In genomic region chr18:47591429-47591828, GRCh38 we compare ENCODE assay signal across 15 cellular contexts.
DNase-seq lines count a peak whose midpoint lies in the region; ATAC-seq and TF ChIP-seq lines count a peak whose summit lies in the region.
"Had no signal": no experiment of that assay in that cellular context is flagged by ENCODE, and none has a peak within 500 bp of the region (broad histone marks: within the 10 kb centered on the region; RNA-seq: fewer than 3 reads in every experiment).

No MANE protein-coding gene starts in this region.

- H3K4me3 ChIP-seq in DND-41 (ENCODE audit: low read depth in 1 of 2, low read length in 2 of 2): no peak overlapping the region

- no peaks in the 10 kb centered on the region for H3K36me3 ChIP-seq in DND-41 (ENCODE audit: insufficient read depth, low read length)
- H3K36me3 ChIP-seq: BE2C had no signal

- no peak overlapping the region for H2AFZ ChIP-seq in DND-41 (ENCODE audit: low read depth, low read length)

- peaks cover 7% of the 10 kb centered on the region; the same call in 1 of the 2 replicates for H3K4me1 ChIP-seq in DND-41 (ENCODE audit: insufficient read depth, low read length)
- H3K4me1 ChIP-seq: BE2C had no signal

- no peak overlapping the region for H3K4me3 Mint-ChIP-seq in activated CD8-positive, alpha-beta T cell treated with anti-CD3 and anti-CD28 coated beads, Interleukin-2, amount 10 ng/mL, durations not matched to agents 7 days and 5 days
- H3K4me3 Mint-ChIP-seq in activated CD8-positive, alpha-beta T cell treated with anti-CD3 and anti-CD28 coated beads for 36 hours: no peak overlapping the region
- H3K4me3 Mint-ChIP-seq: CD4-positive, alpha-beta T cell; H9 had no signal

- intact Hi-C loops in activated CD8-positive, alpha-beta T cell treated with anti-CD3 and anti-CD28 coated beads for 36 hours (cut with micrococcal nuclease): no loop called here

- H3K27ac ChIP-seq in DND-41 (ENCODE audit: low read length): no peak overlapping the region
- H3K27ac ChIP-seq: C4-2B had no signal

- H3K9ac ChIP-seq in DND-41 (ENCODE audit: low read depth, low read length): no peak overlapping the region

- H3K4me2 ChIP-seq in DND-41 (ENCODE audit: insufficient read depth, low read length): no peak overlapping the region

- H3K9me3 Mint-ChIP-seq in activated CD8-positive, alpha-beta T cell treated with anti-CD3 and anti-CD28 coated beads, Interleukin-2, amount 10 ng/mL, durations not matched to agents 7 days and 5 days (ENCODE audit: insufficient read depth): no peaks in the 10 kb centered on the region
- peaks cover 1% of the 10 kb centered on the region for H3K9me3 Mint-ChIP-seq in activated CD8-positive, alpha-beta T cell treated with anti-CD3 and anti-CD28 coated beads for 36 hours

- no peak for ATAC-seq in activated CD8-positive, alpha-beta T cell treated with anti-CD3 and anti-CD28 coated beads, Interleukin-2, amount 10 ng/mL, durations not matched to agents 7 days and 5 days
- ATAC-seq in activated CD8-positive, alpha-beta T cell treated with anti-CD3 and anti-CD28 coated beads for 36 hours: no peak
- ATAC-seq in DND-41 (ENCODE audit: insufficient read depth, low read depth) (peak; percentile 99), HG03139 (IDR thresholded peaks at IDR 0.05; ENCODE audit: unreplicated experiment) (no peak), GM19395 (IDR thresholded peaks at IDR 0.05; ENCODE audit: unreplicated experiment) (no peak)

- peaks cover 17% of the 10 kb centered on the region for H3K27me3 Mint-ChIP-seq in activated CD8-positive, alpha-beta T cell treated with anti-CD3 and anti-CD28 coated beads, Interleukin-2, amount 10 ng/mL, durations not matched to agents 7 days and 5 days (ENCODE audit: low read depth)
- H3K27me3 Mint-ChIP-seq in activated CD8-positive, alpha-beta T cell treated with anti-CD3 and anti-CD28 coated beads for 36 hours: peaks cover 24% of the 10 kb centered on the region

- H3K4me1 Mint-ChIP-seq in activated CD8-positive, alpha-beta T cell treated with anti-CD3 and anti-CD28 coated beads, Interleukin-2, amount 10 ng/mL, durations not matched to agents 7 days and 5 days (ENCODE audit: low read depth): peaks cover 9% of the 10 kb centered on the region
- no peaks in the 10 kb centered on the region for H3K4me1 Mint-ChIP-seq in activated CD8-positive, alpha-beta T cell treated with anti-CD3 and anti-CD28 coated beads for 36 hours (ENCODE audit: low read depth)

- H3K27me3 ChIP-seq in DND-41 (ENCODE audit: insufficient read depth, low read length, poor library complexity): peaks cover 19% of the 10 kb centered on the region

- H3K9me3 ChIP-seq in DND-41 (ENCODE audit: insufficient read depth, low read length, severe bottlenecking): no peaks in the 10 kb centered on the region
- H3K9me3 ChIP-seq: BE2C had no signal

- no peaks in the 10 kb centered on the region for H3K36me3 Mint-ChIP-seq in activated CD8-positive, alpha-beta T cell treated with anti-CD3 and anti-CD28 coated beads, Interleukin-2, amount 10 ng/mL, durations not matched to agents 7 days and 5 days (ENCODE audit: low read depth)
- no peaks in the 10 kb centered on the region for H3K36me3 Mint-ChIP-seq in activated CD8-positive, alpha-beta T cell treated with anti-CD3 and anti-CD28 coated beads for 36 hours (ENCODE audit: low read depth)

- CTCF ChIA-PET in activated CD8-positive, alpha-beta T cell treated with anti-CD3 and anti-CD28 coated beads, Interleukin-2, amount 10 ng/mL, durations not matched to agents 7 days and 5 days (lab: Charles Lee): no interaction called here
- CTCF ChIA-PET in activated CD8-positive, alpha-beta T cell treated with anti-CD3 and anti-CD28 coated beads for 36 hours (lab: Charles Lee): no interaction called here

- no peaks in the 10 kb centered on the region for H3K79me2 ChIP-seq in DND-41 (ENCODE audit: insufficient read depth, low read length)

- no peaks in the 10 kb centered on the region for H4K20me1 ChIP-seq in DND-41 (ENCODE audit: insufficient read depth, low read length)

- no peak for TF ChIP-seq CTCF in activated CD8-positive, alpha-beta T cell treated with anti-CD3 and anti-CD28 coated beads for 36 hours (IDR thresholded peaks at IDR 0.05)
- TF ChIP-seq CTCF in DND-41 (IDR thresholded peaks at IDR 0.05; ENCODE audit: borderline replicate concordance, extremely low read depth, low read length, poor library complexity, severe bottlenecking): no peak

- DNase-seq in activated CD8-positive, alpha-beta T cell treated with anti-CD3 and anti-CD28 coated beads, Interleukin-2, amount 10 ng/mL, durations not matched to agents 7 days and 5 days: peak; percentile 27
- no peak for DNase-seq in activated CD8-positive, alpha-beta T cell treated with anti-CD3 and anti-CD28 coated beads for 36 hours
- DNase-seq in DND-41 (peak; percentile 59), NCI-H69 (lab: John Stamatoyannopoulos, UW) (peak; percentile 57)
- DNase-seq: ACHN; BE2C; CD4-positive, alpha-beta T cell; DMS153; DMS79; GF-D8; GOT3; H9 had no signal

- POLR2A ChIA-PET in activated CD8-positive, alpha-beta T cell treated with anti-CD3 and anti-CD28 coated beads, Interleukin-2, amount 10 ng/mL, durations not matched to agents 7 days and 5 days (lab: Charles Lee): no interaction called here
- POLR2A ChIA-PET in activated CD8-positive, alpha-beta T cell treated with anti-CD3 and anti-CD28 coated beads for 36 hours (lab: Charles Lee): no interaction called here

- no peak overlapping the region for H3K27ac Mint-ChIP-seq in activated CD8-positive, alpha-beta T cell treated with anti-CD3 and anti-CD28 coated beads, Interleukin-2, amount 10 ng/mL, durations not matched to agents 7 days and 5 days
- no peak overlapping the region for H3K27ac Mint-ChIP-seq in activated CD8-positive, alpha-beta T cell treated with anti-CD3 and anti-CD28 coated beads for 36 hours
- H3K27ac Mint-ChIP-seq: CD4-positive, alpha-beta T cell had no signal
